ENCODE assay signal across 30 cellular contexts in the genomic region with DNA sequence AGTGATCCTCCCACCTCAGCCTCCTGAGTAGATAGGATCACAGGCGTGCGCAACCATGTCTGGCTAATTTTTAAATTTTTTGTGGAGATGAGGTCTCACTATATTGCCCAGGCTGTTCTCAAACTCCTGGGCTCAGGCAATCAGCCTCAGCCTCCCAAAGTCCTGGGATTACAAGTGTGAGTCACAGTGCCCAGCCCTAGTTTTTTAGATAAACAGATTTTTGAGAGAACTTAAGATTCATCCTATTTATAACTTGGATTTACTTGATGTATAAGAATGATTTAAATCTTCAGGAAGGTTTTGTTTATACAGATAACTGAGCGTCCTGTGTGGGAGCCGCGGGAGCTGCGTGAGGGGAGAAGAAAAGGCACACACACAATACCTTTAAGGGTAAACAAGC. TPM values are rescaled to one million over a fixed set of nuclear protein-coding genes. Genes with fewer than 3 reads are reported as not detected.
"Had no signal": no experiment of that assay in that cellular context is flagged by ENCODE, and none has a peak within 500 bp of the region (broad histone marks: within the 10 kb centered on the region; RNA-seq: fewer than 3 reads in every experiment).

No MANE protein-coding gene starts in this region.

- H3K27ac ChIP-seq: body of pancreas, colonic mucosa, dorsolateral prefrontal cortex, foreskin keratinocyte, heart right ventricle, lower lobe of right lung, neural progenitor cell, parathyroid adenoma, psoas muscle, sigmoid colon, suprapubic skin, tibial artery, upper lobe of right lung, WERI-Rb-1 had no signal

- DNase-seq: activated CD4-positive, alpha-beta memory T cell treated with anti-CD3 and anti-CD28 coated beads, Interleukin-2, amount 10 ng/mL, durations not matched to agents 7 days and 5 days; activated CD4-positive, alpha-beta T cell treated with anti-CD3 and anti-CD28 coated beads, Interleukin-2, amount 10 ng/mL, durations not matched to agents 24 days and 14 days; activated naive CD4-positive, alpha-beta T cell; activated T-cell treated with anti-CD3 and anti-CD28 coated beads, Interleukin-2, amount 50 U/mL, for 72 hours; aorta; body of pancreas; colonic mucosa; dorsolateral prefrontal cortex; effector memory CD8-positive, alpha-beta T cell; erythroblast; foreskin keratinocyte; heart right ventricle; left lung; lower lobe of right lung; mesendoderm; natural killer cell; occipital lobe; psoas muscle; sigmoid colon; small intestine; stimulated activated CD4-positive, alpha-beta T cell treated with anti-CD3 and anti-CD28 coated beads, Interleukin-2, amount 100 ng/mL, for 24 hours; stimulated activated naive B cell treated with anti-CD40 and anti-IgM and Interleukin-4, amounts not matched to agents 10 μg/mL and 1 μg/mL and 100 μg/mL, for 72 hours; T-helper 9 cell; tibial artery; upper lobe of right lung; WERI-Rb-1 had no signal

- H3K36me3 ChIP-seq: colonic mucosa, left lung, lower lobe of right lung, neural progenitor cell, sigmoid colon, suprapubic skin, upper lobe of right lung, WERI-Rb-1 had no signal

- H3K27me3 ChIP-seq: body of pancreas, colonic mucosa, left lung, tibial artery, upper lobe of right lung had no signal

- H3K9ac ChIP-seq: neural progenitor cell, parathyroid adenoma had no signal

- H3K4me1 ChIP-seq: body of pancreas, colonic mucosa, foreskin keratinocyte, neural progenitor cell, parathyroid adenoma, psoas muscle, sigmoid colon, upper lobe of right lung had no signal

- H2AFZ ChIP-seq: neural progenitor cell, parathyroid adenoma had no signal

- H3K79me2 ChIP-seq: parathyroid adenoma had no signal

- H3K9me3 ChIP-seq: body of pancreas, colonic mucosa, heart right ventricle, left lung, lower lobe of right lung, psoas muscle, sigmoid colon, suprapubic skin, tibial artery, upper lobe of right lung had no signal

- H3K4me2 ChIP-seq: neural progenitor cell had no signal

- H3K4me3 ChIP-seq: body of pancreas, colonic mucosa, dorsolateral prefrontal cortex, heart right ventricle, left lung, lower lobe of right lung, neural progenitor cell, psoas muscle, sigmoid colon, suprapubic skin, tibial artery, upper lobe of right lung had no signal

RNA-seq across cellular contexts. Expression of gene HEYL, which starts 26.2 kb away (rescaled TPM):
- total RNA-seq: activated CD4-positive, alpha-beta memory T cell treated with anti-CD3 and anti-CD28 coated beads, Interleukin-2, amount 10 ng/mL, durations not matched to agents 7 days and 5 days; activated CD4-positive, alpha-beta T cell treated with anti-CD3 and anti-CD28 coated beads, Interleukin-2, amount 10 ng/mL, durations not matched to agents 24 days and 14 days; foreskin keratinocyte; mononuclear cell; natural killer cell had no signal

RNA-seq across cellular contexts. Expression of gene NT5C1A, which starts 58.7 kb away (rescaled TPM):
- total RNA-seq: activated CD4-positive, alpha-beta memory T cell treated with anti-CD3 and anti-CD28 coated beads, Interleukin-2, amount 10 ng/mL, durations not matched to agents 7 days and 5 days; colonic mucosa; foreskin keratinocyte; lower lobe of right lung; natural killer cell; sigmoid colon; suprapubic skin had no signal
- polyA plus RNA-seq: foreskin keratinocyte had no signal
